In genomic region chr17:30970757-30971567, GRCh38 we compare ENCODE assay signal across 1 cellular context.
TF ChIP-seq lines count a peak whose summit lies in the region.

Gene RNF135, plus strand, starts transcription at chr17:30971039. Its CDS starts 35 bp downstream, at chr17:30971074.

TF ChIP-seq in GM12878, 131 proteins besides CTCF, POLR2A, EP300 and RAD21 (continued from another document and continues in another):
- TF ChIP-seq EGR1 (IDR thresholded peaks at IDR 0.05; ENCODE audit: borderline replicate concordance in 1 of 2, low read depth in 2 of 2, low read length in 2 of 2) (no peak), STAT3 (IDR thresholded peaks at IDR 0.05; ENCODE audit: low read depth, low read length) (no peak), ZBTB40 (IDR thresholded peaks at IDR 0.05; ENCODE audit: borderline replicate concordance) (peak; percentile 61), CUX1 (IDR thresholded peaks at IDR 0.05; ENCODE audit: insufficient replicate concordance, low read depth, low read length) (no peak), NRF1 (conservative IDR thresholded peaks at IDR 0.05; ENCODE audit: low read depth, low read length) (no peak), CREM (IDR thresholded peaks at IDR 0.05; ENCODE audit: low read depth) (no peak), MEF2A (IDR thresholded peaks at IDR 0.05; ENCODE audit: insufficient read depth, low read depth, low read length) (no peak), ZNF207 (IDR thresholded peaks at IDR 0.05; ENCODE audit: borderline replicate concordance) (peak; percentile 54; the same call in 1 of the 2 replicates), SREBF2 (IDR thresholded peaks at IDR 0.05; ENCODE audit: low read length) (no peak), ETV6 (conservative IDR thresholded peaks at IDR 0.05 in 1 of 2, IDR thresholded peaks at IDR 0.05 in 1 of 2; ENCODE audit: borderline replicate concordance in 1 of 2, low read depth in 1 of 2) (no peak), PBX3 (IDR thresholded peaks at IDR 0.05; ENCODE audit: insufficient replicate concordance, low read depth, low read length) (no peak), NFXL1 (IDR thresholded peaks at IDR 0.05; ENCODE audit: borderline replicate concordance) (0 out of 2 replicates have a peak, but pooled peaks have one; percentile 83), CBX3 (IDR thresholded peaks at IDR 0.05; ENCODE audit: borderline replicate concordance, low read depth) (no peak), BHLHE40 (IDR thresholded peaks at IDR 0.05; ENCODE audit: borderline replicate concordance in 1 of 2, low read depth in 2 of 2, low read length in 1 of 2) (peak; percentile 54 to 87; a peak in 2 of 4 replicates), PRDM15 (CRISPR knock-in tag; IDR thresholded peaks at IDR 0.05) (no peak), KAT2A (conservative IDR thresholded peaks at IDR 0.05; ENCODE audit: control insufficient read depth, low read depth, low read length) (no peak), TCF12 (IDR thresholded peaks at IDR 0.05; ENCODE audit: low read depth, low read length) (0 out of 2 replicates have a peak, but pooled peaks have one; percentile 16), CBFB (IDR thresholded peaks at IDR 0.05; ENCODE audit: low read depth) (no peak), TAF1 (IDR thresholded peaks at IDR 0.05; ENCODE audit: borderline replicate concordance, low read depth, low read length) (no peak), POU2F2 (IDR thresholded peaks at IDR 0.05; ENCODE audit: borderline replicate concordance, low read depth, low read length) (no peak), NBN (IDR thresholded peaks at IDR 0.05) (peak; percentile 40), ESRRA (IDR thresholded peaks at IDR 0.05; ENCODE audit: low read length) (no peak), MTA2 (IDR thresholded peaks at IDR 0.05; ENCODE audit: low read depth) (no peak), BCL3 (IDR thresholded peaks at IDR 0.05; ENCODE audit: borderline replicate concordance, insufficient read depth, low read depth, low read length, poor library complexity, severe bottlenecking) (no peak), LARP7 (IDR thresholded peaks at IDR 0.05) (peak; percentile 99), MAX (IDR thresholded peaks at IDR 0.05; ENCODE audit: low read depth, low read length) (peak; percentile 67), SP1 (IDR thresholded peaks at IDR 0.05; ENCODE audit: low read depth, low read length) (no peak), PAX8 (IDR thresholded peaks at IDR 0.05) (no peak), CREB1 (IDR thresholded peaks at IDR 0.05; ENCODE audit: low read depth) (0 out of 2 replicates have a peak, but pooled peaks have one; percentile 3), GATAD2B (conservative IDR thresholded peaks at IDR 0.05; ENCODE audit: low read depth) (peak; percentile 98), E2F8 (IDR thresholded peaks at IDR 0.05; ENCODE audit: low read depth, partially characterized antibody) (no peak), TBL1XR1 (IDR thresholded peaks at IDR 0.05; ENCODE audit: low read depth, low read length) (no peak), SIN3A (IDR thresholded peaks at IDR 0.05; ENCODE audit: low read depth, low read length) (no peak; the same call in none of the 2 replicates), SKIL (IDR thresholded peaks at IDR 0.05; ENCODE audit: low read depth, poor library complexity, severe bottlenecking) (no peak), KLF5 (IDR thresholded peaks at IDR 0.05; ENCODE audit: partially characterized antibody) (no peak), HDAC6 (IDR thresholded peaks at IDR 0.05; ENCODE audit: unreplicated experiment) (no peak), ZNF384 (IDR thresholded peaks at IDR 0.05; ENCODE audit: borderline replicate concordance, low read depth, low read length) (no peak), SMARCA5 (IDR thresholded peaks at IDR 0.05) (peak; percentile 96), BACH1 (IDR thresholded peaks at IDR 0.05; ENCODE audit: borderline replicate concordance) (peak; percentile 80), DPF2 (IDR thresholded peaks at IDR 0.05) (peak; percentile 89), EED (IDR thresholded peaks at IDR 0.05; ENCODE audit: low read depth) (peak; percentile 31; the same call in 1 of the 2 replicates)
